8 cellular contexts compared by ENCODE assay signal in genomic region chr14:105281354-105282097, GRCh38. TPM values are rescaled to one million over a fixed set of nuclear protein-coding genes. Genes with fewer than 3 reads are reported as not detected.
DNase-seq lines count a peak whose midpoint lies in the region; ATAC-seq and TF ChIP-seq lines count a peak whose summit lies in the region.

No MANE protein-coding gene starts in this region.

- H3K27ac ChIP-seq in right cardiac atrium (ENCODE audit: low read length), result no peak overlapping the region
- H3K27ac ChIP-seq in lower lobe of right lung, result no peak overlapping the region

- H3K4me1 ChIP-seq in right cardiac atrium (ENCODE audit: control insufficient read depth, insufficient read depth, low read length) (no peaks in the 10 kb centered on the region), lower lobe of right lung (peaks cover 12% of the 10 kb centered on the region)

- H3K9me3 ChIP-seq in right cardiac atrium (ENCODE audit: control insufficient read depth, low read length), result no peaks in the 10 kb centered on the region
- H3K9me3 ChIP-seq in lower lobe of right lung, result no peaks in the 10 kb centered on the region

- TF ChIP-seq CTCF in choroid plexus epithelial cell (conservative IDR thresholded peaks at IDR 0.05; ENCODE audit: low read depth, low read length), result peak; percentile 90
- TF ChIP-seq CTCF in lower lobe of right lung (IDR thresholded peaks at IDR 0.05), result peak; percentile 55

- no peak for ATAC-seq in Right ventricle myocardium inferior
- ATAC-seq in right cardiac atrium, result no peak
- ATAC-seq in lower lobe of right lung, result peak; percentile 56 to 67
- no peak for ATAC-seq in GM21529 (IDR thresholded peaks at IDR 0.05; ENCODE audit: unreplicated experiment)
- no peak for ATAC-seq in GM21723 (IDR thresholded peaks at IDR 0.05; ENCODE audit: unreplicated experiment)
- ATAC-seq in HG02623 (IDR thresholded peaks at IDR 0.05; ENCODE audit: unreplicated experiment), result no peak

- H3K4me3 ChIP-seq in right cardiac atrium (ENCODE audit: low read length), result no peak overlapping the region
- H3K4me3 ChIP-seq in choroid plexus epithelial cell (ENCODE audit: low read depth, low read length), result no peak overlapping the region
- H3K4me3 ChIP-seq in lower lobe of right lung, result no peak overlapping the region

- DNase-seq in Right ventricle myocardium inferior (ENCODE audit: missing footprints), result peak; percentile 37
- no peak for DNase-seq in right cardiac atrium
- DNase-seq in NCI-H748 (lab: John Stamatoyannopoulos, UW; ENCODE audit: unreplicated experiment), result peak; percentile 56
- peak; percentile 88 for DNase-seq in choroid plexus epithelial cell (ENCODE audit: low read depth)
- no peak for DNase-seq in lower lobe of right lung

- intact Hi-C loops in Right ventricle myocardium inferior (cut with DNase I), result loop anchor here (2.0 kb wide), 1 partner anchor 191 kb away; no protein-coding TSS in a partner anchor
- intact Hi-C loops in right cardiac atrium (cut with DNase I), result loop anchor here in 2 of 4 donors (5.0 to 10.0 kb wide), 3 partner anchors 74 to 187 kb away; no protein-coding TSS in a partner anchor
- intact Hi-C loops in lower lobe of right lung (cut with DNase I), result no loop called here

- H3K27me3 ChIP-seq in right cardiac atrium (ENCODE audit: control insufficient read depth, insufficient read depth) (no peaks in the 10 kb centered on the region), lower lobe of right lung (ENCODE audit: low read depth) (no peaks in the 10 kb centered on the region)

- H3K36me3 ChIP-seq in lower lobe of right lung, result peaks cover 13% of the 10 kb centered on the region

- WGBS in right cardiac atrium, result 67% methylated on average over 23 of the region's 23 CpGs

RNA-seq across cellular contexts. Expression of gene BRF1, which starts 19.3 kb away (rescaled TPM):
- total RNA-seq in Right ventricle myocardium inferior (19.0 TPM), right cardiac atrium (10 to 100 TPM; 18.1 to 21.1 (median 18.4) TPM), lower lobe of right lung (35.7 TPM)
- polyA plus RNA-seq in right cardiac atrium, result 17.9 TPM

RNA-seq across cellular contexts. Expression of gene PACS2, which starts 33.0 kb away (rescaled TPM):
- total RNA-seq in Right ventricle myocardium inferior (69.1 TPM), right cardiac atrium (10 to 100 TPM; 50.6 to 67.0 (median 64.4) TPM), lower lobe of right lung (79.7 TPM)
- 63.0 TPM for polyA plus RNA-seq in right cardiac atrium

RNA-seq across cellular contexts. Expression of gene BTBD6, which starts 33.2 kb away (rescaled TPM):
- 48.8 TPM for total RNA-seq in Right ventricle myocardium inferior
- 10 to 100 TPM; 28.1 to 40.5 (median 35.8) TPM for total RNA-seq in right cardiac atrium
- 42.2 TPM for polyA plus RNA-seq in right cardiac atrium
- 53.0 TPM for total RNA-seq in lower lobe of right lung

Comparison
In these comparisons a context has a peak if more than half of its experiments do, and no peak if none do; other contexts are left out.
1. DNase-seq: peak in Right ventricle myocardium inferior (single experiment), NCI-H748 (single experiment) and choroid plexus epithelial cell (single experiment); none in right cardiac atrium (0 of 3) and lower lobe of right lung (single experiment).
2. ATAC-seq: peak in lower lobe of right lung (2 of 2); none in Right ventricle myocardium inferior (single experiment), right cardiac atrium (0 of 2), GM21529 (single experiment), GM21723 (single experiment) and HG02623 (single experiment).